Comparison of ENCODE assay signal across 9 cellular contexts in the genomic region with DNA sequence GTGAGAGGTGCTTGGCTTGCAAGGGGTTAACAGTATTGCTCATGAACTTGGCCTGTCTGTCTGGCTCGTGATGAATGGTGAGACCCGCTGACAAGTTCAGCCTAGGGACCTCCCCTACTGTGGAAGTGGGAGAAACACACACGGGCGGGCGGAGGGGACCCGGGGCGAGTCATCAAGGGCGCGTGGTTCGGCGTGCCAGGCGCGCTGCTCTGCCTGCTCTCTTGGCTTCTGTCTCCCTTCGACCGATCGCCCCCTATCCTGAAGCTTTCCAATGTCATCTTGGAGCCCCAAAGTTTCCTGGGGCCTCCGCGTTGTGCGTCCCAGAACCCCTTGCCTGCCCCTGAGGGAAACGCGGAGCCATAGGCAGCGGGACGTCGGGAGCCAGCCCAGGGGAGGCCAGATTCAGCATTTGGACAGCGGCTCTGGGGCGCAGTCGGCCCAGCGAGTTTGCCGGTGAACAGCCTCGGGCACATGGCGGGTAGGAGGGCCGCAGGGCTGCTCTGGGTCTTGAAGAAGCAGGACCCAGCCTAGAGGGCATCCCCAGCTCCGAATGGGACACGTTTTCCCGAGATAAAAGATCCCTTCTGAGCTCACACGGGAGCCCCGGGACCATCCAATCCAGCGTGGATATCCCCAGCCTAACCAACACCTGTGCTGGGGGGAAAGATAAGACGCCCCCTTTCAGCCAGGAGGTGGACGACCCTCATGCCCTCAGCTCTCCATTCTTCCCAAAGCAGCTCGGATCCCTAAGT. TPM values are rescaled to one million over a fixed set of nuclear protein-coding genes. Genes with fewer than 3 reads are reported as not detected.
DNase-seq lines count a peak whose midpoint lies in the region; ATAC-seq and TF ChIP-seq lines count a peak whose summit lies in the region.
"Had no signal": no experiment of that assay in that cellular context is flagged by ENCODE, and none has a peak within 500 bp of the region (broad histone marks: within the 10 kb centered on the region; RNA-seq: fewer than 3 reads in every experiment).

No MANE protein-coding gene starts in this region.

- H3K36me3 ChIP-seq in MM.1S (replicated peaks; ENCODE audit: insufficient read depth, low read length) (no peaks in the 10 kb centered on the region), right lobe of liver (no peaks in the 10 kb centered on the region), esophagus muscularis mucosa (no peaks in the 10 kb centered on the region)

- H3K27ac ChIP-seq in MM.1S (ENCODE audit: low read length) (no peak overlapping the region), right lobe of liver (no peak overlapping the region), esophagus muscularis mucosa (replicated peaks in 1 of 4) (no peak overlapping the region)
- H3K27ac ChIP-seq: skin epidermis had no signal

- no peaks in the 10 kb centered on the region for H3K9me3 ChIP-seq in MM.1S (replicated peaks; ENCODE audit: insufficient read depth, low read length)
- no peaks in the 10 kb centered on the region for H3K9me3 ChIP-seq in right lobe of liver
- H3K9me3 ChIP-seq in esophagus muscularis mucosa: no peaks in the 10 kb centered on the region

- H3F3A ChIP-seq in MM.1S (ENCODE audit: insufficient read depth, low read length): no peaks in the 10 kb centered on the region

- ATAC-seq in WTC11 (peak; percentile 64), right lobe of liver (peak; percentile 51 to 63 (median 56))

- POLR2A ChIA-PET in WTC11 (lab: Charles Lee): interaction anchor here (0.6 kb wide), 1 partner anchor 109 kb away, joined by 5 read pairs; no protein-coding TSS in a partner anchor
- POLR2A ChIA-PET in MCF 10A (lab: Yijun Ruan, JAX): no interaction called here

- DNase-seq in D341Med (ENCODE audit: low spot score): peak; percentile 57
- peak; percentile 58 for DNase-seq in MM.1S
- peak; percentile 86 for DNase-seq in WTC11 (ENCODE audit: low spot score)
- peak; percentile 48 for DNase-seq in MCF 10A (ENCODE audit: unreplicated experiment)
- DNase-seq in right lobe of liver: peak; percentile 67 to 77 (median 68)
- peak; percentile 35 for DNase-seq in stimulated activated CD8-positive, alpha-beta memory T cell treated with anti-CD3 and anti-CD28 coated beads, Interleukin-12 subunit alpha, Interleukin-12 subunit beta, amount 100 ng/mL, for 4 hours (ENCODE audit: low read depth)
- no peak for DNase-seq in esophagus muscularis mucosa (ENCODE audit: extremely low spot score)
- DNase-seq in mesenteric fat pad (ENCODE audit: low spot score): no peak

- CTCF ChIA-PET in WTC11 (lab: Charles Lee) (interaction anchor here (0.9 to 7.2 kb wide), 8 partner anchors 16 to 111 kb away, joined by 5 to 142 read pairs (median 48); no protein-coding TSS in a partner anchor), MCF 10A (lab: Yijun Ruan, JAX) (interaction anchor here (0.6 to 13.8 kb wide), 8 partner anchors 11 to 181 kb away, joined by 3 to 443 read pairs (median 4); no protein-coding TSS in a partner anchor)

- no peaks in the 10 kb centered on the region for H3K9me2 ChIP-seq in MM.1S (replicated peaks; ENCODE audit: insufficient read depth, low read length)

- H3K9me3 Mint-ChIP-seq in WTC11 (no peaks in the 10 kb centered on the region), MCF 10A (ENCODE audit: unreplicated experiment) (no peaks in the 10 kb centered on the region)

- H4K20me1 ChIP-seq in MM.1S (ENCODE audit: insufficient read depth, low read length): no peaks in the 10 kb centered on the region

- TF ChIP-seq CTCF in MM.1S (IDR thresholded peaks at IDR 0.05; ENCODE audit: low read length) (no peak), WTC11 (IDR thresholded peaks at IDR 0.05) (no peak), MCF 10A (IDR thresholded peaks at IDR 0.05; ENCODE audit: unreplicated experiment) (no peak), right lobe of liver (IDR thresholded peaks at IDR 0.05) (no peak), esophagus muscularis mucosa (IDR thresholded peaks at IDR 0.05) (no peak)

- H3K4me3 Mint-ChIP-seq in WTC11 (peak overlapping the region; percentile 14; the same call in 1 of the 2 replicates), MCF 10A (ENCODE audit: unreplicated experiment) (no peak overlapping the region)

- H3K36me3 Mint-ChIP-seq in WTC11 (no peaks in the 10 kb centered on the region; the same call in 1 of the 2 replicates), MCF 10A (ENCODE audit: insufficient read depth, unreplicated experiment) (no peaks in the 10 kb centered on the region)

- no peak overlapping the region for H2AFZ ChIP-seq in MM.1S (ENCODE audit: low read length)

- H3K27me3 ChIP-seq in MM.1S (replicated peaks; ENCODE audit: insufficient read depth, low read length) (peaks cover 92% of the 10 kb centered on the region), right lobe of liver (peaks cover 9 to 61% of the 10 kb centered on the region in 2 donors), esophagus muscularis mucosa (peaks cover 0 to 100% (median 89%) of the 10 kb centered on the region in 4 donors)

- BruUV-seq in MCF 10A (replicated peaks; lab: Mats Ljungman, UMichigan): no TSS peak

- H3K4me1 ChIP-seq in MM.1S (ENCODE audit: low read length) (peaks cover 5% of the 10 kb centered on the region), right lobe of liver (peaks cover 0 to 5% (median 0%) of the 10 kb centered on the region in 4 donors), esophagus muscularis mucosa (peaks cover 13 to 38% (median 30%) of the 10 kb centered on the region in 4 donors)

- H3K4me3 ChIP-seq in MM.1S (ENCODE audit: low read length): peak overlapping the region; percentile 44
- no peak overlapping the region for H3K4me3 ChIP-seq in right lobe of liver
- H3K4me3 ChIP-seq in esophagus muscularis mucosa: peak overlapping the region in 2 of 4 donors; percentile 12 to 24

- WGBS in right lobe of liver (ENCODE audit: insufficient coverage, low coverage, low lambda C conversion rate, missing lambda C conversion rate): 5% methylated on average over 15 of the region's 41 CpGs
- 11% methylated on average over 33 of the region's 41 CpGs for WGBS in esophagus muscularis mucosa

- H3K27me3 Mint-ChIP-seq in WTC11 (ENCODE audit: low read depth): peaks cover 98% of the 10 kb centered on the region
- peaks cover 93% of the 10 kb centered on the region for H3K27me3 Mint-ChIP-seq in MCF 10A (ENCODE audit: insufficient read depth, unreplicated experiment)

- H3K4me1 Mint-ChIP-seq in WTC11 (peaks cover 18% of the 10 kb centered on the region), MCF 10A (ENCODE audit: insufficient read depth, unreplicated experiment) (no peaks in the 10 kb centered on the region)

- TF ChIP-seq EP300 in esophagus muscularis mucosa (IDR thresholded peaks at IDR 0.05): no peak

- H3K27ac Mint-ChIP-seq in WTC11 (no peak overlapping the region), MCF 10A (ENCODE audit: low read depth, unreplicated experiment) (no peak overlapping the region)

- no peak for TF ChIP-seq POLR2A in right lobe of liver (IDR thresholded peaks at IDR 0.05)
- no peak for TF ChIP-seq POLR2A in esophagus muscularis mucosa (IDR thresholded peaks at IDR 0.05; ENCODE audit: low read depth)

- intact Hi-C loops in MCF 10A (cut with micrococcal nuclease) (no loop called here), right lobe of liver (cut with DNase I) (loop anchor here in 1 of 2 donors (5.0 kb wide), 1 partner anchor 66 kb away; no protein-coding TSS in a partner anchor), esophagus muscularis mucosa (cut with DNase I) (no loop called here)

- H3K4me2 ChIP-seq in MM.1S (ENCODE audit: low read depth, low read length): peak overlapping the region; percentile 80

- H3K9ac ChIP-seq in MM.1S (ENCODE audit: low read length): no peak overlapping the region

- no peaks in the 10 kb centered on the region for H3K79me2 ChIP-seq in MM.1S (ENCODE audit: low read length)

TF ChIP-seq in WTC11, 78 proteins besides CTCF, POLR2A, EP300 and RAD21 (continues in another document):
- 0 out of 2 replicates have a peak, but pooled peaks have one; percentile 35 for TF ChIP-seq ATF1 (CRISPR knock-in tag; IDR thresholded peaks at IDR 0.05)
- TF ChIP-seq, protein P1, sequence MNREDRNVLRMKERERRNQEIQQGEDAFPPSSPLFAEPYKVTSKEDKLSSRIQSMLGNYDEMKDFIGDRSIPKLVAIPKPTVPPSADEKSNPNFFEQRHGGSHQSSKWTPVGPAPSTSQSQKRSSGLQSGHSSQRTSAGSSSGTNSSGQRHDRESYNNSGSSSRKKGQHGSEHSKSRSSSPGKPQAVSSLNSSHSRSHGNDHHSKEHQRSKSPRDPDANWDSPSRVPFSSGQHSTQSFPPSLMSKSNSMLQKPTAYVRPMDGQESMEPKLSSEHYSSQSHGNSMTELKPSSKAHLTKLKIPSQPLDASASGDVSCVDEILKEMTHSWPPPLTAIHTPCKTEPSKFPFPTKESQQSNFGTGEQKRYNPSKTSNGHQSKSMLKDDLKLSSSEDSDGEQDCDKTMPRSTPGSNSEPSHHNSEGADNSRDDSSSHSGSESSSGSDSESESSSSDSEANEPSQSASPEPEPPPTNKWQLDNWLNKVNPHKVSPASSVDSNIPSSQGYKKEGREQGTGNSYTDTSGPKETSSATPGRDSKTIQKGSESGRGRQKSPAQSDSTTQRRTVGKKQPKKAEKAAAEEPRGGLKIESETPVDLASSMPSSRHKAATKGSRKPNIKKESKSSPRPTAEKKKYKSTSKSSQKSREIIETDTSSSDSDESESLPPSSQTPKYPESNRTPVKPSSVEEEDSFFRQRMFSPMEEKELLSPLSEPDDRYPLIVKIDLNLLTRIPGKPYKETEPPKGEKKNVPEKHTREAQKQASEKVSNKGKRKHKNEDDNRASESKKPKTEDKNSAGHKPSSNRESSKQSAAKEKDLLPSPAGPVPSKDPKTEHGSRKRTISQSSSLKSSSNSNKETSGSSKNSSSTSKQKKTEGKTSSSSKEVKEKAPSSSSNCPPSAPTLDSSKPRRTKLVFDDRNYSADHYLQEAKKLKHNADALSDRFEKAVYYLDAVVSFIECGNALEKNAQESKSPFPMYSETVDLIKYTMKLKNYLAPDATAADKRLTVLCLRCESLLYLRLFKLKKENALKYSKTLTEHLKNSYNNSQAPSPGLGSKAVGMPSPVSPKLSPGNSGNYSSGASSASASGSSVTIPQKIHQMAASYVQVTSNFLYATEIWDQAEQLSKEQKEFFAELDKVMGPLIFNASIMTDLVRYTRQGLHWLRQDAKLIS (CRISPR knock-in tag; IDR thresholded peaks at IDR 0.05; ENCODE audit: borderline replicate concordance): no peak
- peak; percentile 69; the same call in 1 of the 2 replicates for TF ChIP-seq CREB1 (CRISPR knock-in tag; IDR thresholded peaks at IDR 0.05)
- peak; percentile 65; the same call in 1 of the 2 replicates for TF ChIP-seq ZNF423 (CRISPR knock-in tag; IDR thresholded peaks at IDR 0.05)
- no peak for TF ChIP-seq ZNF138 (CRISPR knock-in tag; conservative IDR thresholded peaks at IDR 0.05)

RNA-seq across cellular contexts. Expression of a gene that starts 27.0 kb away (rescaled TPM):
- 63.9 to 76.2 TPM (median 68.3 TPM) in 3 replicates for total RNA-seq in WTC11 (2021)
- 52.9 and 62.2 TPM in 2 replicates for total RNA-seq in MCF 10A (2022)
- total RNA-seq in right lobe of liver: 10 to 100 TPM; 26.3 to 34.7 (median 30.3) TPM
- 10 to 100 TPM; 51.0 to 86.0 (median 66.7) TPM for total RNA-seq in esophagus muscularis mucosa
- total RNA-seq in mesenteric fat pad: 67.1 TPM

Comparison
In these comparisons a context has a peak if more than half of its experiments do, and no peak if none do; other contexts are left out.
1. DNase-seq: peak in D341Med (single experiment), MM.1S (single experiment), WTC11 (single experiment), MCF 10A (single experiment), right lobe of liver (3 of 3) and stimulated activated CD8-positive, alpha-beta memory T cell treated with anti-CD3 and anti-CD28 coated beads, Interleukin-12 subunit alpha, Interleukin-12 subunit beta, amount 100 ng/mL, for 4 hours (single experiment); none in esophagus muscularis mucosa (single experiment) and mesenteric fat pad (single experiment).